In the genomic region with DNA sequence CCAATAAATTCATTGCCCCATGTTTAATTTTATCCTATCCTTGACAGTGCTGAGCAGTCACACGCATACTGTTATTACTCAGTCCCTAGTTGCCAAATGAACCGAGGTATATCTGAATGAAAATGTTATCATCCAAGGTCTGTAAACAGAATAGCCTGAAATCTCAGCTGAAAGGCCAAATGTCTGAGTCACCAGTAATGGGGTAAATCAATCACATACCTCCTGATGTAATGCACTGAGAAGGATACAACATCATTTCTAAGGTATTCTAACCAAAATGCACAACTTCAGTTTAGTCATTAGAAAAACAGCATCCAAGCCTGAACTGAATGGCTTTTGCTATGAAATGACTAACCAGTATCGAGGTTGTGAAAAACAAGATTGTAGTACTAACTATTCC, we compare ENCODE assay signal across 13 cellular contexts.
DNase-seq lines count a peak whose midpoint lies in the region; ATAC-seq and TF ChIP-seq lines count a peak whose summit lies in the region.
"Had no signal": no experiment of that assay in that cellular context is flagged by ENCODE, and none has a peak within 500 bp of the region (broad histone marks: within the 10 kb centered on the region; RNA-seq: fewer than 3 reads in every experiment).

No MANE protein-coding gene starts in this region.

- H3K4me2 ChIP-seq in osteoblast (ENCODE audit: insufficient read depth, low read length) = peak overlapping the region; percentile 67

- no peaks in the 10 kb centered on the region for H3K79me2 ChIP-seq in osteoblast (ENCODE audit: insufficient read depth, low read length)

- peak overlapping the region; percentile 83 for H3K27ac Mint-ChIP-seq in chondrocyte (ENCODE audit: unreplicated experiment)

- DNase-seq in EL = peak; percentile 99
- peak; percentile 99 for DNase-seq in LHCN-M2 (ENCODE audit: low read depth)
- DNase-seq in chondrocyte (ENCODE audit: low spot score) = no peak
- peak; percentile 86 for DNase-seq in osteoblast (ENCODE audit: insufficient read length, low spot score, missing footprints)
- DNase-seq in NCI-H345 treated with DMSO at 0.1 percent for 48 hours (lab: John Stamatoyannopoulos, UW; ENCODE audit: unreplicated experiment) = no peak
- DNase-seq in HAP-1 (ENCODE audit: low spot score in 2 of 2) = no peak
- no peak for DNase-seq in activated naive CD4-positive, alpha-beta T cell treated with Interleukin-2 at 50 U/mL for 16 hours
- DNase-seq: activated T-cell treated with anti-CD3 and anti-CD28 coated beads, Interleukin-2, amount 50 U/mL, for 48 hours; effector CD8-positive, alpha-beta T cell; left cardiac atrium; NCI-H345 had no signal

- peaks cover 30% of the 10 kb centered on the region for H3K4me1 Mint-ChIP-seq in chondrocyte (ENCODE audit: low read depth)

- H3K36me3 Mint-ChIP-seq in chondrocyte (ENCODE audit: low read depth) = no peaks in the 10 kb centered on the region

- no peak overlapping the region for H2AFZ ChIP-seq in osteoblast (ENCODE audit: low read length)

- H4K20me1 ChIP-seq in osteoblast (ENCODE audit: insufficient read depth, low read length) = no peaks in the 10 kb centered on the region

- in situ Hi-C loops in HAP-1 (cut with MboI; ENCODE audit: low sequenced_read_pairs) = no loop called here

- H3K36me3 ChIP-seq in osteoblast (ENCODE audit: insufficient read depth, low read length) (no peaks in the 10 kb centered on the region), HAP-1 (replicated peaks) (no peaks in the 10 kb centered on the region)

- H3K4me1 ChIP-seq in osteoblast (ENCODE audit: insufficient read depth, low read length) (peaks cover 33% of the 10 kb centered on the region), HAP-1 (no peaks in the 10 kb centered on the region)

- no peaks in the 10 kb centered on the region for H3K27me3 Mint-ChIP-seq in chondrocyte (ENCODE audit: low read depth)

- no peak overlapping the region for H3K4me3 Mint-ChIP-seq in chondrocyte (ENCODE audit: unreplicated experiment)

- TF ChIP-seq CTCF in chondrocyte (IDR thresholded peaks at IDR 0.05) (no peak), osteoblast (IDR thresholded peaks at IDR 0.05; ENCODE audit: extremely low read depth, low read depth, low read length) (no peak)

- no peak for ATAC-seq in HG02763 (IDR thresholded peaks at IDR 0.05; ENCODE audit: unreplicated experiment)
- ATAC-seq: K562 had no signal

- H3K4me3 ChIP-seq in osteoblast (ENCODE audit: insufficient read depth, low read length) (no peak overlapping the region), HAP-1 (no peak overlapping the region)
- H3K4me3 ChIP-seq: K562 had no signal

- H3K27me3 ChIP-seq in osteoblast (ENCODE audit: insufficient read depth, low read length) = no peaks in the 10 kb centered on the region
- no peaks in the 10 kb centered on the region for H3K27me3 ChIP-seq in HAP-1 (ENCODE audit: low read depth)

- peak overlapping the region; percentile 87 for H3K27ac ChIP-seq in osteoblast (ENCODE audit: low read depth, low read length)

- H3K9me3 Mint-ChIP-seq in chondrocyte (ENCODE audit: low read depth) = no peaks in the 10 kb centered on the region

- H3K9me3 ChIP-seq in osteoblast (ENCODE audit: low read depth, low read length) = no peaks in the 10 kb centered on the region
- no peaks in the 10 kb centered on the region for H3K9me3 ChIP-seq in HAP-1

Comparison
In these comparisons a context has a peak if more than half of its experiments do, and no peak if none do; other contexts are left out.
1. DNase-seq: peak in EL (single experiment), LHCN-M2 (single experiment) and osteoblast (single experiment); none in chondrocyte (single experiment), NCI-H345 treated with DMSO at 0.1 percent for 48 hours (single experiment), HAP-1 (0 of 2) and activated naive CD4-positive, alpha-beta T cell treated with Interleukin-2 at 50 U/mL for 16 hours (single experiment).